In genomic region chr11:44742470-44742869, GRCh38 we compare ENCODE assay signal across 25 cellular contexts. TPM values are rescaled to one million over a fixed set of nuclear protein-coding genes. Genes with fewer than 3 reads are reported as not detected.
DNase-seq lines count a peak whose midpoint lies in the region; ATAC-seq and TF ChIP-seq lines count a peak whose summit lies in the region.
"Had no signal": no experiment of that assay in that cellular context is flagged by ENCODE, and none has a peak within 500 bp of the region (broad histone marks: within the 10 kb centered on the region; RNA-seq: fewer than 3 reads in every experiment).

No MANE protein-coding gene starts in this region.

- H3K9ac ChIP-seq in neuronal stem cell (ENCODE audit: low read depth, low read length, poor library complexity) = peak overlapping the region; percentile 50

- H4K8ac ChIP-seq in neuronal stem cell (ENCODE audit: low read depth, low read length) = no peak overlapping the region

- no peak overlapping the region for H2BK15ac ChIP-seq in neuronal stem cell (ENCODE audit: low read length)

- H3K4me3 Mint-ChIP-seq in HFFc6 = no peak overlapping the region
- H3K4me3 Mint-ChIP-seq: CD8-positive, alpha-beta memory T cell had no signal

- H3K36me3 ChIP-seq in esophagus squamous epithelium = no peaks in the 10 kb centered on the region
- peaks cover 3 to 29% of the 10 kb centered on the region in 2 donors for H3K36me3 ChIP-seq in neuronal stem cell (replicated peaks in 1 of 2; ENCODE audit: control insufficient read depth in 2 of 2, insufficient read depth in 2 of 2, low read length in 2 of 2)
- H3K36me3 ChIP-seq in brain microvascular endothelial cell (replicated peaks) = no peaks in the 10 kb centered on the region
- H3K36me3 ChIP-seq: SJSA1 had no signal

- no peaks in the 10 kb centered on the region for H3K36me3 Mint-ChIP-seq in HFFc6 (ENCODE audit: low read depth)

- H3K27me3 ChIP-seq in esophagus squamous epithelium (peaks cover 0 to 8% (median 0%) of the 10 kb centered on the region in 4 donors), neuronal stem cell (ENCODE audit: control insufficient read depth in 3 of 3, insufficient read depth in 3 of 3, low read depth in 1 of 3, low read length in 3 of 3) (no peaks in the 10 kb centered on the region), brain microvascular endothelial cell (replicated peaks) (peaks cover 38% of the 10 kb centered on the region)

- H3K4me1 Mint-ChIP-seq in HFFc6 (ENCODE audit: low read depth) = peaks cover 4% of the 10 kb centered on the region

- H2BK120ac ChIP-seq in neuronal stem cell (ENCODE audit: low read depth, low read length) = no peak overlapping the region

- H3K9me3 ChIP-seq in esophagus squamous epithelium = no peaks in the 10 kb centered on the region
- H3K9me3 ChIP-seq in neuronal stem cell (replicated peaks in 1 of 2; ENCODE audit: control insufficient read depth in 2 of 2, insufficient read depth in 1 of 2, low read depth in 1 of 2, low read length in 2 of 2) = no peaks in the 10 kb centered on the region
- H3K9me3 ChIP-seq: SJSA1 had no signal

- WGBS in esophagus squamous epithelium, 2 donors = 84 to 94% methylated on average over 5 to 8 of the region's 8 CpGs
- no CpG with 5 or more reads among the region's 8 CpGs for WGBS in neuronal stem cell (ENCODE audit: extremely low coverage in 2 of 2, insufficient read length in 2 of 2, insufficient replicate concordance in 1 of 2), 2 donors

- H2AK5ac ChIP-seq in neuronal stem cell (ENCODE audit: low read depth, low read length) = no peak overlapping the region

- H3K4me2 ChIP-seq in neuronal stem cell (ENCODE audit: insufficient read depth, low read length, poor library complexity, severe bottlenecking) = no peak overlapping the region

- no peak overlapping the region for H3K4ac ChIP-seq in neuronal stem cell (ENCODE audit: low read length)

- peak overlapping the region; percentile 75 for H3K18ac ChIP-seq in neuronal stem cell (ENCODE audit: low read length)

- no peak overlapping the region for H3K27ac Mint-ChIP-seq in HFFc6

- in situ Hi-C loops in brain microvascular endothelial cell (cut with HindIII; ENCODE audit: low pct_ligation_motif_present, low sequenced_read_pairs) = no loop called here

- no peaks in the 10 kb centered on the region for H3K9me3 Mint-ChIP-seq in HFFc6
- H3K9me3 Mint-ChIP-seq: CD8-positive, alpha-beta memory T cell had no signal

- H3K4me3 ChIP-seq in esophagus squamous epithelium (no peak overlapping the region), neuronal stem cell (ENCODE audit: low read length in 2 of 2) (no peak overlapping the region), brain microvascular endothelial cell (ENCODE audit: low read depth, low read length) (no peak overlapping the region)
- H3K4me3 ChIP-seq: SJSA1 had no signal

- H4K91ac ChIP-seq in neuronal stem cell (ENCODE audit: low read depth, low read length, poor library complexity) = no peak overlapping the region

- no peak overlapping the region for H2BK12ac ChIP-seq in neuronal stem cell (ENCODE audit: low read length)

- no peak for TF ChIP-seq POLR2A in esophagus squamous epithelium (IDR thresholded peaks at IDR 0.05)

- peaks cover 61% of the 10 kb centered on the region for H3K27me3 Mint-ChIP-seq in HFFc6 (ENCODE audit: insufficient read depth)

- H3K79me1 ChIP-seq in neuronal stem cell (ENCODE audit: low read depth, low read length) = peaks cover 9% of the 10 kb centered on the region

- TF ChIP-seq CTCF in esophagus squamous epithelium (IDR thresholded peaks at IDR 0.05) = no peak
- no peak for TF ChIP-seq CTCF in brain microvascular endothelial cell (IDR thresholded peaks at IDR 0.05; ENCODE audit: low read depth, low read length, missing control alignments)
- TF ChIP-seq CTCF in HFFc6 (IDR thresholded peaks at IDR 0.05) = no peak

- intact Hi-C loops in cardiac septum (cut with DNase I) (no loop called here), left ventricle myocardium superior (cut with micrococcal nuclease) (no loop called here), esophagus squamous epithelium (cut with DNase I) (no loop called here)

- H3K14ac ChIP-seq in neuronal stem cell (ENCODE audit: low read length) = no peak overlapping the region

- ATAC-seq in left ventricle myocardium superior (no peak), GM18519 (IDR thresholded peaks at IDR 0.05; ENCODE audit: low FRiP score, unreplicated experiment) (no peak)
- ATAC-seq: Right ventricle myocardium inferior had no signal

- no peak overlapping the region for H3K23ac ChIP-seq in neuronal stem cell (ENCODE audit: low read depth, low read length, poor library complexity)

- no peak overlapping the region for H2BK5ac ChIP-seq in neuronal stem cell (ENCODE audit: low read length)

- no peak overlapping the region for H2AFZ ChIP-seq in neuronal stem cell (ENCODE audit: low read length)

- DNase-seq in cardiac septum (ENCODE audit: low spot score) (peak; percentile 55), left ventricle myocardium superior (no peak), esophagus squamous epithelium (lab: John Stamatoyannopoulos, UW) (no peak), neuronal stem cell (ENCODE audit: low spot score) (no peak), brain microvascular endothelial cell (no peak), NCI-H82 (lab: John Stamatoyannopoulos, UW) (no peak), HFFc6 (no peak)
- DNase-seq: 8988T; C1 segment of cervical spinal cord; Calu3; CD8-positive, alpha-beta memory T cell; DMS153; HCEC 1CT; KG1; NCI-H1092; NCI-H1436; NCI-H187 treated with DMSO at 0.1 percent for 48 hours; NCI-H2107; NCI-H2227 treated with DMSO at 0.1 percent for 48 hours; NCI-H510A treated with DMSO at 0.1 percent for 48 hours; NCI-H748 treated with DMSO at 0.1 percent for 48 hours had no signal

- H3K27ac ChIP-seq in esophagus squamous epithelium = peak overlapping the region in 3 of 4 donors; percentile 62 to 76 (median 66)
- H3K27ac ChIP-seq in neuronal stem cell (replicated peaks; ENCODE audit: low read length) = no peak overlapping the region
- H3K27ac ChIP-seq in brain microvascular endothelial cell = no peak overlapping the region
- H3K27ac ChIP-seq: SJSA1 had no signal

- H3K4me1 ChIP-seq in esophagus squamous epithelium (peaks cover 3 to 59% (median 17%) of the 10 kb centered on the region in 3 donors), neuronal stem cell (ENCODE audit: control insufficient read depth in 2 of 2, insufficient read depth in 1 of 2, low read depth in 1 of 2, low read length in 2 of 2) (peaks cover 14 to 32% of the 10 kb centered on the region in 2 donors)
- H3K4me1 ChIP-seq: SJSA1 had no signal

RNA-seq across cellular contexts. Expression of gene TSPAN18, which starts 15.7 kb away (rescaled TPM):
- total RNA-seq in cardiac septum (153 TPM), left ventricle myocardium superior (94.6 TPM), esophagus squamous epithelium (1 to 10 TPM in 3 of 4 donors, under 1 TPM in 1; 0.80 to 4.4 (median 2.0) TPM)
- 144 TPM for polyA plus RNA-seq in neuronal stem cell (2013, experiment 1 of 2)
- 146 TPM for polyA plus RNA-seq in neuronal stem cell (2013, experiment 2 of 2)
- under 1 TPM in 1 of 6 experiments, not detected in 5; 0.09 TPM for total RNA-seq in HFFc6 (2021; fragmentation: NEBNext Ultra II Directional; extraction: Animal tissue kit (Norgen Biotek cat#: 25700))
- total RNA-seq: Calu3, OCI-LY7 had no signal

Comparison
In these comparisons a context has a peak if more than half of its experiments do, and no peak if none do; other contexts are left out.
1. H3K27ac ChIP-seq: peak in esophagus squamous epithelium (3 of 4); none in neuronal stem cell (single experiment) and brain microvascular endothelial cell (single experiment).
2. RNA of gene TSPAN18, which starts 15.7 kb away (total RNA-seq): 153 TPM in cardiac septum (single experiment) and 94.6 TPM in left ventricle myocardium superior (single experiment); 0.80 to 4.4 TPM in esophagus squamous epithelium and 0.09 TPM in HFFc6; every median in the first group is over 10 times any median in the second.